In genomic region chr1:12052997-12053686, GRCh38 we compare ENCODE assay signal across 11 cellular contexts. TPM values are rescaled to one million over a fixed set of nuclear protein-coding genes. Genes with fewer than 3 reads are reported as not detected.
DNase-seq lines count a peak whose midpoint lies in the region; ATAC-seq and TF ChIP-seq lines count a peak whose summit lies in the region.
"Had no signal": no experiment of that assay in that cellular context is flagged by ENCODE, and none has a peak within 500 bp of the region (broad histone marks: within the 10 kb centered on the region; RNA-seq: fewer than 3 reads in every experiment).

No MANE protein-coding gene starts in this region.

- ATAC-seq in activated T-cell treated with anti-CD3 and anti-CD28 coated beads, Interleukin-2, amount 50 U/mL, for 72 hours (replicated peaks in 1 of 2), result no peak
- ATAC-seq in memory B cell (ENCODE audit: low read depth), result peak; percentile 51
- no peak for ATAC-seq in HG03175 (IDR thresholded peaks at IDR 0.05; ENCODE audit: unreplicated experiment)

- H3K9me3 Mint-ChIP-seq in activated T-cell treated with anti-CD3 and anti-CD28 coated beads, Interleukin-2, amount 50 U/mL, for 72 hours, result no peaks in the 10 kb centered on the region
- H3K9me3 Mint-ChIP-seq in memory B cell, result no peaks in the 10 kb centered on the region
- H3K9me3 Mint-ChIP-seq: activated naive CD4-positive, alpha-beta T cell treated with anti-CD3 and anti-CD28 coated beads, Interleukin-2, amount 50 U/mL, for 24 hours had no signal

- H3K36me3 Mint-ChIP-seq in activated T-cell treated with anti-CD3 and anti-CD28 coated beads, Interleukin-2, amount 50 U/mL, for 72 hours (ENCODE audit: insufficient read depth in 2 of 2), result peaks cover 2 to 5% of the 10 kb centered on the region in 2 donors
- H3K36me3 Mint-ChIP-seq in memory B cell, result no peaks in the 10 kb centered on the region
- H3K36me3 Mint-ChIP-seq: activated naive CD4-positive, alpha-beta T cell treated with anti-CD3 and anti-CD28 coated beads, Interleukin-2, amount 50 U/mL, for 24 hours had no signal

- no peaks in the 10 kb centered on the region for H3K9me3 ChIP-seq in tibial artery
- H3K9me3 ChIP-seq: neutrophil had no signal

- H3K27me3 Mint-ChIP-seq in activated T-cell treated with anti-CD3 and anti-CD28 coated beads, Interleukin-2, amount 50 U/mL, for 72 hours (ENCODE audit: low read depth), result no peaks in the 10 kb centered on the region
- H3K27me3 Mint-ChIP-seq in memory B cell, result no peaks in the 10 kb centered on the region
- H3K27me3 Mint-ChIP-seq: activated naive CD4-positive, alpha-beta T cell treated with anti-CD3 and anti-CD28 coated beads, Interleukin-2, amount 50 U/mL, for 24 hours had no signal

- peak; percentile 30 to 45 for TF ChIP-seq CTCF in tibial artery (IDR thresholded peaks at IDR 0.05)

- intact Hi-C loops in tibial artery (cut with DNase I; ENCODE audit: low total_unique reads), result no loop called here

- peaks cover 0 to 23% (median 12%) of the 10 kb centered on the region in 4 donors for H3K4me1 ChIP-seq in tibial artery

- no peak overlapping the region for H3K4me3 ChIP-seq in tibial artery

- peaks cover 66% of the 10 kb centered on the region for H3K4me1 Mint-ChIP-seq in activated T-cell treated with anti-CD3 and anti-CD28 coated beads, Interleukin-2, amount 50 U/mL, for 72 hours (ENCODE audit: low read depth)
- peaks cover 12% of the 10 kb centered on the region for H3K4me1 Mint-ChIP-seq in memory B cell
- H3K4me1 Mint-ChIP-seq: activated naive CD4-positive, alpha-beta T cell treated with anti-CD3 and anti-CD28 coated beads, Interleukin-2, amount 50 U/mL, for 24 hours had no signal

- H3K27me3 ChIP-seq in tibial artery, result no peaks in the 10 kb centered on the region
- H3K27me3 ChIP-seq: neutrophil had no signal

- H3K27ac Mint-ChIP-seq in activated T-cell treated with anti-CD3 and anti-CD28 coated beads, Interleukin-2, amount 50 U/mL, for 72 hours, result no peak overlapping the region
- H3K27ac Mint-ChIP-seq in memory B cell, result peak overlapping the region; percentile 88

- peak overlapping the region in 1 of 2 donors; percentile 34 for H3K27ac ChIP-seq in tibial artery
- H3K27ac ChIP-seq: neutrophil, WERI-Rb-1 had no signal

- no peak for DNase-seq in activated T-cell treated with anti-CD3 and anti-CD28 coated beads, Interleukin-2, amount 50 U/mL, for 72 hours
- no peak for DNase-seq in activated T-cell treated with anti-CD3 and anti-CD28 coated beads for 4 hours
- DNase-seq in anterior cingulate cortex (lab: John Stamatoyannopoulos, UW), result peak in 33 of 58 donors; percentile 7 to 75 (median 32)
- no peak for DNase-seq in memory B cell (ENCODE audit: low spot score in 2 of 2)
- DNase-seq in tibial artery, result peak in 1 of 2 donors; percentile 31
- no peak for DNase-seq in stimulated activated CD4-positive, alpha-beta T cell treated with anti-CD3 and anti-CD28 coated beads, Interleukin-4, amount 100 ng/mL, for 1 hour
- no peak for DNase-seq in stimulated activated CD4-positive, alpha-beta T cell treated with anti-CD3 and anti-CD28 coated beads, Interleukin-4, amount 100 ng/mL, for 4 hours
- DNase-seq: WERI-Rb-1 had no signal

- no peaks in the 10 kb centered on the region for H3K36me3 ChIP-seq in tibial artery
- H3K36me3 ChIP-seq: neutrophil, WERI-Rb-1 had no signal

- H3K4me3 Mint-ChIP-seq in activated T-cell treated with anti-CD3 and anti-CD28 coated beads, Interleukin-2, amount 50 U/mL, for 72 hours, result peak overlapping the region; percentile 60 to 77
- peak overlapping the region; percentile 32 for H3K4me3 Mint-ChIP-seq in memory B cell
- H3K4me3 Mint-ChIP-seq: activated naive CD4-positive, alpha-beta T cell treated with anti-CD3 and anti-CD28 coated beads, Interleukin-2, amount 50 U/mL, for 24 hours had no signal

RNA-seq across cellular contexts. Expression of gene TNFRSF8, which starts 10.0 kb away (rescaled TPM):
- 10 to 100 TPM; 39.5 to 63.5 TPM for total RNA-seq in activated T-cell treated with anti-CD3 and anti-CD28 coated beads, Interleukin-2, amount 50 U/mL, for 72 hours

RNA-seq across cellular contexts. Expression of gene MIIP, which starts 33.8 kb away (rescaled TPM):
- total RNA-seq in activated T-cell treated with anti-CD3 and anti-CD28 coated beads, Interleukin-2, amount 50 U/mL, for 72 hours, result 10 to 100 TPM; 67.3 to 80.3 TPM

Comparison
In these comparisons a context has a peak if more than half of its experiments do, and no peak if none do; other contexts are left out.
1. DNase-seq: peak in anterior cingulate cortex (33 of 58); none in activated T-cell treated with anti-CD3 and anti-CD28 coated beads, Interleukin-2, amount 50 U/mL, for 72 hours (0 of 2), activated T-cell treated with anti-CD3 and anti-CD28 coated beads for 4 hours (single experiment), memory B cell (0 of 2), stimulated activated CD4-positive, alpha-beta T cell treated with anti-CD3 and anti-CD28 coated beads, Interleukin-4, amount 100 ng/mL, for 1 hour (single experiment) and stimulated activated CD4-positive, alpha-beta T cell treated with anti-CD3 and anti-CD28 coated beads, Interleukin-4, amount 100 ng/mL, for 4 hours (0 of 2).